ENCODE assay signal across 8 cellular contexts in genomic region chr12:54358945-54359761, GRCh38. TPM values are rescaled to one million over a fixed set of nuclear protein-coding genes. Genes with fewer than 3 reads are reported as not detected.
DNase-seq lines count a peak whose midpoint lies in the region; TF ChIP-seq lines count a peak whose summit lies in the region.

No MANE protein-coding gene starts in this region.

- TF ChIP-seq CTCF in HFF-Myc (IDR thresholded peaks at IDR 0.05; ENCODE audit: low read depth, low read length, missing control alignments), result no peak

- H3K36me3 ChIP-seq in SJCRH30, result no peaks in the 10 kb centered on the region

- H3K27me3 ChIP-seq in SJCRH30, result no peaks in the 10 kb centered on the region

- H3K4me3 ChIP-seq in HFF-Myc (replicated peaks; ENCODE audit: low read depth, low read length) (peak overlapping the region; percentile 54), SJCRH30 (peak overlapping the region; percentile 66)

- no peaks in the 10 kb centered on the region for H3K9me3 ChIP-seq in SJCRH30 (replicated peaks)

- peaks cover 37% of the 10 kb centered on the region for H3K4me1 ChIP-seq in SJCRH30

- H3K27ac ChIP-seq in SJCRH30 (peak overlapping the region; percentile 90), temporal lobe (ENCODE audit: low read depth, low read length) (peak overlapping the region; percentile 98)

- DNase-seq in GM03348 (ENCODE audit: low spot score), result peak; percentile 95
- peak; percentile 99 for DNase-seq in HFF-Myc (ENCODE audit: extremely low read depth, low read depth)
- peak; percentile 98 for DNase-seq in MV-4-11 (lab: John Stamatoyannopoulos, UW)
- DNase-seq in SJCRH30, result peak; percentile 98 to 99
- DNase-seq in activated naive CD4-positive, alpha-beta T cell treated with Interleukin-2 at 50 U/mL for 16 hours, result peak; percentile 93
- DNase-seq in glomerular endothelial cell (ENCODE audit: extremely low read depth, low read depth, low spot score), result peak; percentile 97
- DNase-seq in occipital lobe (lab: John Stamatoyannopoulos, UW), result peak; percentile 98

RNA-seq across cellular contexts. Expression of gene GPR84, which starts 5.1 kb away (rescaled TPM):
- not detected in 2 replicates for total RNA-seq in SJCRH30 (2014; rRNA removed; shearing (Covaris generic))
- total RNA-seq in glomerular endothelial cell (not detected in 2 replicates), occipital lobe (0.16 TPM), temporal lobe (not detected)

RNA-seq across cellular contexts. Expression of gene ZNF385A, which starts 25.4 kb away (rescaled TPM):
- 12.7 and 13.2 TPM in 2 replicates for total RNA-seq in SJCRH30 (2014; rRNA removed; shearing (Covaris generic))
- total RNA-seq in glomerular endothelial cell (5.6 and 6.0 TPM in 2 replicates), occipital lobe (1.1 TPM), temporal lobe (2.0 TPM)

RNA-seq across cellular contexts. Expression of gene COPZ1, which starts 34.2 kb away (rescaled TPM):
- total RNA-seq in SJCRH30 (2014; rRNA removed; shearing (Covaris generic)), result 113 and 117 TPM in 2 replicates
- total RNA-seq in glomerular endothelial cell (115 and 194 TPM in 2 replicates), occipital lobe (47.1 TPM), temporal lobe (52.6 TPM)

RNA-seq across cellular contexts. Expression of gene NFE2, which starts 58.3 kb away (rescaled TPM):
- total RNA-seq in SJCRH30 (2014; rRNA removed; shearing (Covaris generic)), result not detected in 2 replicates
- total RNA-seq in glomerular endothelial cell, result not detected in 2 replicates
- 0.62 TPM for total RNA-seq in occipital lobe
- total RNA-seq in temporal lobe, result 0.98 TPM

RNA-seq across cellular contexts. Expression of gene ITGA5, which starts 59.9 kb away (rescaled TPM):
- 37.3 and 38.1 TPM in 2 replicates for total RNA-seq in SJCRH30 (2014; rRNA removed; shearing (Covaris generic))
- total RNA-seq in glomerular endothelial cell, result 786 and 1,054 TPM in 2 replicates
- total RNA-seq in occipital lobe, result 5.1 TPM
- 5.2 TPM for total RNA-seq in temporal lobe

Comparison
In these comparisons a context has a peak if more than half of its experiments do, and no peak if none do; other contexts are left out.
1. Peak in every context shown above with its lines: DNase-seq, H3K4me3 ChIP-seq and H3K27ac ChIP-seq.